In genomic region chr9:94649100-94649855, GRCh38 we compare ENCODE assay signal across 11 cellular contexts. TPM values are rescaled to one million over a fixed set of nuclear protein-coding genes. Genes with fewer than 3 reads are reported as not detected.
DNase-seq lines count a peak whose midpoint lies in the region; TF ChIP-seq lines count a peak whose summit lies in the region.
"Had no signal": no experiment of that assay in that cellular context is flagged by ENCODE, and none has a peak within 500 bp of the region (broad histone marks: within the 10 kb centered on the region; RNA-seq: fewer than 3 reads in every experiment).

No MANE protein-coding gene starts in this region.

- DNase-seq in ELR (ENCODE audit: low read depth) (peak; percentile 84), NOMO-1 treated with dmso at 0.1 percent for 144 hours (lab: John Stamatoyannopoulos, UW; ENCODE audit: unreplicated experiment) (peak; percentile 93), osteocyte (ENCODE audit: extremely low spot score, unreplicated experiment) (no peak), A673 (ENCODE audit: low spot score) (no peak), NCI-H1048 (lab: John Stamatoyannopoulos, UW) (no peak), germinal center (ENCODE audit: low spot score) (no peak), NCI-H1694 (lab: John Stamatoyannopoulos, UW) (no peak)
- DNase-seq: activated naive CD4-positive, alpha-beta T cell treated with anti-CD3 and anti-CD28 coated beads for 36 hours; NCI-H2227 treated with DMSO at 0.1 percent for 48 hours had no signal

- no peaks in the 10 kb centered on the region for H3K27me3 ChIP-seq in duodenal mucosa (ENCODE audit: control insufficient read depth in 1 of 2, insufficient read depth in 2 of 2, low read length in 2 of 2)
- H3K27me3 ChIP-seq in A673 (replicated peaks; ENCODE audit: insufficient read depth, low read depth, low read length, poor library complexity): no peaks in the 10 kb centered on the region

- H3K36me3 Mint-ChIP-seq in osteocyte (ENCODE audit: unreplicated experiment): no peaks in the 10 kb centered on the region

- peak overlapping the region; percentile 20 for H3K27ac Mint-ChIP-seq in osteocyte (ENCODE audit: unreplicated experiment)
- H3K27ac Mint-ChIP-seq: activated naive CD4-positive, alpha-beta T cell treated with anti-CD3 and anti-CD28 coated beads for 36 hours had no signal

- no peaks in the 10 kb centered on the region for H3K27me3 Mint-ChIP-seq in osteocyte (ENCODE audit: unreplicated experiment)

- CTCF ChIA-PET in A673 (lab: Charles Lee): no interaction called here

- H3K9ac ChIP-seq in duodenal mucosa (ENCODE audit: low read depth in 1 of 2, low read length in 2 of 2): peak overlapping the region in 1 of 2 donors; percentile 33

- no peak overlapping the region for H3K4me3 Mint-ChIP-seq in osteocyte (ENCODE audit: unreplicated experiment)
- H3K4me3 Mint-ChIP-seq: activated naive CD4-positive, alpha-beta T cell treated with anti-CD3 and anti-CD28 coated beads for 36 hours had no signal

- peak overlapping the region; percentile 64 for H3K27ac ChIP-seq in duodenal mucosa (ENCODE audit: low read depth, low read length)
- H3K27ac ChIP-seq in A673 (ENCODE audit: low read depth, low read length, poor library complexity, severe bottlenecking): no peak overlapping the region

- H3K4me1 Mint-ChIP-seq in osteocyte (ENCODE audit: unreplicated experiment): peaks cover 12% of the 10 kb centered on the region

- intact Hi-C loops in A673 (cut with micrococcal nuclease; ENCODE audit: unreplicated experiment): no loop called here

- H3K36me3 ChIP-seq in duodenal mucosa (ENCODE audit: control insufficient read depth in 1 of 2, insufficient read depth in 2 of 2, low read length in 2 of 2) (no peaks in the 10 kb centered on the region), A673 (ENCODE audit: insufficient read depth, low read length, poor library complexity, severe bottlenecking) (no peaks in the 10 kb centered on the region)

- H3K4me3 ChIP-seq in duodenal mucosa (ENCODE audit: low read depth in 1 of 2, low read length in 2 of 2) (no peak overlapping the region), A673 (ENCODE audit: low read depth, low read length, poor library complexity, severe bottlenecking) (no peak overlapping the region)

- TF ChIP-seq CTCF in osteocyte (IDR thresholded peaks at IDR 0.05) (no peak), A673 (conservative IDR thresholded peaks at IDR 0.05; ENCODE audit: low read depth, low read length) (no peak)

- no peaks in the 10 kb centered on the region for H3K9me3 Mint-ChIP-seq in osteocyte (ENCODE audit: unreplicated experiment)
- H3K9me3 Mint-ChIP-seq: activated naive CD4-positive, alpha-beta T cell treated with anti-CD3 and anti-CD28 coated beads for 36 hours had no signal

- H3K9me3 ChIP-seq in duodenal mucosa (ENCODE audit: control insufficient read depth in 1 of 2, low read length in 2 of 2) (no peaks in the 10 kb centered on the region), A673 (ENCODE audit: low read depth, low read length, poor library complexity, severe bottlenecking) (no peaks in the 10 kb centered on the region)

- BruUV-seq in A673 (replicated peaks; lab: Mats Ljungman, UMichigan): no TSS peak

- H3K4me1 ChIP-seq in duodenal mucosa (ENCODE audit: control insufficient read depth in 1 of 2, insufficient read depth in 2 of 2, low read length in 2 of 2) (peaks cover 24 to 33% of the 10 kb centered on the region in 2 donors), A673 (ENCODE audit: insufficient read depth, low read length, poor library complexity, severe bottlenecking) (no peaks in the 10 kb centered on the region)

- POLR2A ChIA-PET in A673 (lab: Charles Lee; ENCODE audit: low non-redundant PET): no interaction called here

RNA-seq across cellular contexts. Expression of gene FBP1, which starts 10.0 kb away (rescaled TPM):
- total RNA-seq in osteocyte (not detected in 2 replicates), A673 (2021) (not detected in 2 replicates)

RNA-seq across cellular contexts. Expression of gene FBP2, which starts 55.7 kb away (rescaled TPM):
- total RNA-seq in osteocyte (not detected in 2 replicates), A673 (2021) (0.21 TPM in 1 of 2 replicates, not detected in the other)
- total RNA-seq: activated naive CD4-positive, alpha-beta T cell treated with anti-CD3 and anti-CD28 coated beads for 36 hours; mucosa of gallbladder had no signal

Comparison
In these comparisons a context has a peak if more than half of its experiments do, and no peak if none do; other contexts are left out.
1. DNase-seq: peak in ELR (single experiment) and NOMO-1 treated with dmso at 0.1 percent for 144 hours (single experiment); none in osteocyte (single experiment), A673 (single experiment), NCI-H1048 (single experiment), germinal center (single experiment) and NCI-H1694 (single experiment).